Comparison of ENCODE assay signal across 9 cellular contexts in the genomic region with DNA sequence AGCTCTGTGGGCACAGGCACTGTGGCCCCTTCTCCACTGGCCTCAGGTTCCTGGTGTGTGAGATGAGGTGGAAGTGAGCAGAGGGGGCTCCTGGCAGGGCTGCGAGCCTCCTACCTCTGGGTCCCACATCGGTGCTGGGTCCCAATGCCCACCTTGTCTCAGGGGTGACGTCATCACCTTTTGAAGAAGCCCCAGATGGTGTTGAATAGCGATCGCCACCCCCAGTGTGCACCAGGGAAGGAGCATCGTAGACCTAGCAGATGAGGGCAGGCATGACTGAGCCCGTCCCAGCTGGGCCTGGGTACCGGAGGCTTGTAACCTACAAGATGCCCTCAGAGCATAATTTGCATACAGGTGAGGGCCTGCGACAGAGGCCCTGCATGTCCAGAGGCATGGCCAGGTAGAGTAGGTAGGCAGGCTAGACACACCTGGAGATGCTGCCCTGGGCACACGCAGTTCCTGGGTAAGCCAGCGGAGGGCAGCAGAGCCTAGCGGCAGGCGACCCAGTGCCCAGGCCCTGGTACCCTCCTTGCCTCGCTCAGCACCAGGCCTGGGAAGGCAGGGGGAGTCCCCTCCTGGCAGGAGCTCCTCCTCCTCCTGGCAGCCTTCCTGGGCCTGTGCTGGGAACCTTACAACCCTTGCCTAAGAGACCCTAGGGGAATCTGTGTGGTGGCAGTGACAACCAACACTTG. TPM values are rescaled to one million over a fixed set of nuclear protein-coding genes. Genes with fewer than 3 reads are reported as not detected.
DNase-seq lines count a peak whose midpoint lies in the region; ATAC-seq and TF ChIP-seq lines count a peak whose summit lies in the region.
"Had no signal": no experiment of that assay in that cellular context is flagged by ENCODE, and none has a peak within 500 bp of the region (broad histone marks: within the 10 kb centered on the region; RNA-seq: fewer than 3 reads in every experiment).

No MANE protein-coding gene starts in this region.

- intact Hi-C loops in esophagus squamous epithelium (cut with DNase I): loop anchor here (5.0 kb wide), 1 partner anchor 541 kb away; the partner anchor contains the start of gene CCND1

- no peaks in the 10 kb centered on the region for H3K79me2 ChIP-seq in OCI-LY3 (ENCODE audit: low read length)

- no peaks in the 10 kb centered on the region for H3K36me3 Mint-ChIP-seq in activated T-cell treated with anti-CD3 and anti-CD28 coated beads, Interleukin-2, amount 50 U/mL, for 24 hours (ENCODE audit: low read depth)
- H3K36me3 Mint-ChIP-seq in nephron progenitor cell (ENCODE audit: low read depth): no peaks in the 10 kb centered on the region

- H3K27ac ChIP-seq in OCI-LY3 (ENCODE audit: low read length): no peak overlapping the region
- H3K27ac ChIP-seq in esophagus squamous epithelium: no peak overlapping the region

- ATAC-seq in HG03432 (IDR thresholded peaks at IDR 0.05; ENCODE audit: unreplicated experiment) (peak; percentile 66), GM18907 (IDR thresholded peaks at IDR 0.05; ENCODE audit: unreplicated experiment) (no peak)

- H3K27ac Mint-ChIP-seq in activated T-cell treated with anti-CD3 and anti-CD28 coated beads, Interleukin-2, amount 50 U/mL, for 24 hours: no peak overlapping the region
- no peak overlapping the region for H3K27ac Mint-ChIP-seq in nephron progenitor cell
- H3K27ac Mint-ChIP-seq: dendritic cell treated with granulocyte-macrophage colony-stimulating factor and Interleukin-4, amounts not matched to agents 40 ng/mL and 50 ng/mL, for 4 days had no signal

- no peaks in the 10 kb centered on the region for H3K36me3 ChIP-seq in OCI-LY3 (replicated peaks; ENCODE audit: low read depth, low read length)
- H3K36me3 ChIP-seq in esophagus squamous epithelium: no peaks in the 10 kb centered on the region

- no peak overlapping the region for H3K4me2 ChIP-seq in OCI-LY3 (ENCODE audit: low read length)

- no peaks in the 10 kb centered on the region for H3K9me3 Mint-ChIP-seq in activated T-cell treated with anti-CD3 and anti-CD28 coated beads, Interleukin-2, amount 50 U/mL, for 24 hours
- H3K9me3 Mint-ChIP-seq in nephron progenitor cell: no peaks in the 10 kb centered on the region
- H3K9me3 Mint-ChIP-seq: dendritic cell treated with granulocyte-macrophage colony-stimulating factor and Interleukin-4, amounts not matched to agents 40 ng/mL and 50 ng/mL, for 4 days had no signal

- H3K27me3 Mint-ChIP-seq in activated T-cell treated with anti-CD3 and anti-CD28 coated beads, Interleukin-2, amount 50 U/mL, for 24 hours: peaks cover 15% of the 10 kb centered on the region
- peaks cover 9% of the 10 kb centered on the region for H3K27me3 Mint-ChIP-seq in nephron progenitor cell (ENCODE audit: low read depth, poor library complexity)

- H3K4me3 ChIP-seq in OCI-LY3 (ENCODE audit: low read length) (no peak overlapping the region), esophagus squamous epithelium (no peak overlapping the region)

- H3K27me3 ChIP-seq in OCI-LY3 (ENCODE audit: low read depth, low read length) (no peaks in the 10 kb centered on the region), esophagus squamous epithelium (peaks cover 0 to 14% (median 0%) of the 10 kb centered on the region in 4 donors)

- H4K20me1 ChIP-seq in OCI-LY3 (ENCODE audit: insufficient read depth, low read length): no peaks in the 10 kb centered on the region

- no peak overlapping the region for H3K4me3 Mint-ChIP-seq in activated T-cell treated with anti-CD3 and anti-CD28 coated beads, Interleukin-2, amount 50 U/mL, for 24 hours
- H3K4me3 Mint-ChIP-seq in nephron progenitor cell: no peak overlapping the region
- H3K4me3 Mint-ChIP-seq: dendritic cell treated with granulocyte-macrophage colony-stimulating factor and Interleukin-4, amounts not matched to agents 40 ng/mL and 50 ng/mL, for 4 days had no signal

- WGBS in esophagus squamous epithelium, 2 donors: 40% methylated on average over 1 of the region's 14 CpGs; no CpG with 5 or more reads in 1 of the 2 donors

- no peak for TF ChIP-seq POLR2A in esophagus squamous epithelium (IDR thresholded peaks at IDR 0.05)

- no peak overlapping the region for H2AFZ ChIP-seq in OCI-LY3 (ENCODE audit: low read depth, low read length)

- DNase-seq in DMS79 treated with DMSO at 0.1 percent for 48 hours (lab: John Stamatoyannopoulos, UW) (peak; percentile 85), esophagus squamous epithelium (lab: John Stamatoyannopoulos, UW) (no peak), nephron progenitor cell (peak; percentile 84)
- DNase-seq in activated T-cell treated with anti-CD3 and anti-CD28 coated beads, Interleukin-2, amount 50 U/mL, for 24 hours: peak; percentile 89
- DNase-seq in stimulated activated naive CD4-positive, alpha-beta T cell treated with Interleukin-2 at 50 U/mL for 16 hours (lab: John Stamatoyannopoulos, UW): peak; percentile 60

- TF ChIP-seq CTCF in OCI-LY3 (IDR thresholded peaks at IDR 0.05; ENCODE audit: low read depth, low read length) (peak; percentile 96), esophagus squamous epithelium (IDR thresholded peaks at IDR 0.05) (peak; percentile 94 to 100 (median 98)), nephron progenitor cell (IDR thresholded peaks at IDR 0.05) (peak; percentile 100)

- peaks cover 2% of the 10 kb centered on the region for H3K4me1 Mint-ChIP-seq in activated T-cell treated with anti-CD3 and anti-CD28 coated beads, Interleukin-2, amount 50 U/mL, for 24 hours (ENCODE audit: low read depth)
- peaks cover 17% of the 10 kb centered on the region for H3K4me1 Mint-ChIP-seq in nephron progenitor cell

- peaks cover 4% of the 10 kb centered on the region; the same call in 1 of the 2 replicates for H3K4me1 ChIP-seq in OCI-LY3 (ENCODE audit: low read length)
- peaks cover 0 to 24% (median 6%) of the 10 kb centered on the region in 3 donors for H3K4me1 ChIP-seq in esophagus squamous epithelium

- H3K9me3 ChIP-seq in OCI-LY3 (ENCODE audit: insufficient read depth, low read length) (no peaks in the 10 kb centered on the region), esophagus squamous epithelium (no peaks in the 10 kb centered on the region)

- H3K9ac ChIP-seq in OCI-LY3 (ENCODE audit: low read length): no peak overlapping the region

RNA-seq across cellular contexts. Expression of gene TPCN2, which starts 52.5 kb away (rescaled TPM):
- total RNA-seq in esophagus squamous epithelium: 10 to 100 TPM in 2 of 4 donors, 1 to 10 TPM in 2; 7.9 to 12.0 (median 9.1) TPM

RNA-seq across cellular contexts. Expression of gene SMIM38, which starts 54.5 kb away (rescaled TPM):
- under 1 TPM in 2 of 4 donors, not detected in 2; 0.15 to 0.19 TPM for total RNA-seq in esophagus squamous epithelium
